Comparison of ENCODE assay signal across 12 cellular contexts in genomic region chr21:16678479-16678878, GRCh38.
"Had no signal": no experiment of that assay in that cellular context is flagged by ENCODE, and none has a peak within 500 bp of the region (broad histone marks: within the 10 kb centered on the region; RNA-seq: fewer than 3 reads in every experiment).

No MANE protein-coding gene starts in this region.

- H3K36me3 Mint-ChIP-seq: activated naive CD8-positive, alpha-beta T cell treated with anti-CD3 and anti-CD28 coated beads, Interleukin-2, amount 10 ng/mL, durations not matched to agents 7 days and 5 days had no signal

- H3K27ac Mint-ChIP-seq: activated CD4-positive, alpha-beta memory T cell treated with anti-CD3 and anti-CD28 coated beads, Interleukin-2, amount 10 ng/mL, durations not matched to agents 7 days and 5 days; activated naive CD8-positive, alpha-beta T cell treated with anti-CD3 and anti-CD28 coated beads, Interleukin-2, amount 10 ng/mL, durations not matched to agents 7 days and 5 days; activated T-cell treated with anti-CD3 and anti-CD28 coated beads, Interleukin-2, amount 50 U/mL, for 72 hours had no signal

- H3K9ac ChIP-seq: parathyroid adenoma had no signal

- ATAC-seq: activated T-cell treated with anti-CD3 and anti-CD28 coated beads, Interleukin-2, amount 50 U/mL, for 72 hours; heart right ventricle had no signal

- H3K79me2 ChIP-seq: parathyroid adenoma had no signal

- H3K27me3 Mint-ChIP-seq: activated CD4-positive, alpha-beta memory T cell treated with anti-CD3 and anti-CD28 coated beads, Interleukin-2, amount 10 ng/mL, durations not matched to agents 7 days and 5 days; activated naive CD8-positive, alpha-beta T cell treated with anti-CD3 and anti-CD28 coated beads, Interleukin-2, amount 10 ng/mL, durations not matched to agents 7 days and 5 days had no signal

- H2AFZ ChIP-seq: parathyroid adenoma had no signal

- H3K9me3 ChIP-seq: heart right ventricle, left ventricle myocardium inferior had no signal

- H3K4me3 Mint-ChIP-seq: activated CD4-positive, alpha-beta memory T cell treated with anti-CD3 and anti-CD28 coated beads, Interleukin-2, amount 10 ng/mL, durations not matched to agents 7 days and 5 days; activated naive CD8-positive, alpha-beta T cell treated with anti-CD3 and anti-CD28 coated beads, Interleukin-2, amount 10 ng/mL, durations not matched to agents 7 days and 5 days; activated T-cell treated with anti-CD3 and anti-CD28 coated beads, Interleukin-2, amount 50 U/mL, for 72 hours had no signal

- H3K27ac ChIP-seq: left ventricle myocardium inferior, parathyroid adenoma, VCaP had no signal

- H3K4me1 ChIP-seq: left ventricle myocardium inferior, parathyroid adenoma had no signal

- H3K27me3 ChIP-seq: heart right ventricle had no signal

- H3K4me3 ChIP-seq: heart right ventricle, left ventricle myocardium inferior had no signal

- H3K36me3 ChIP-seq: heart right ventricle, left ventricle myocardium inferior had no signal

- H3K4me1 Mint-ChIP-seq: activated CD4-positive, alpha-beta memory T cell treated with anti-CD3 and anti-CD28 coated beads, Interleukin-2, amount 10 ng/mL, durations not matched to agents 7 days and 5 days; activated naive CD8-positive, alpha-beta T cell treated with anti-CD3 and anti-CD28 coated beads, Interleukin-2, amount 10 ng/mL, durations not matched to agents 7 days and 5 days had no signal

- DNase-seq: activated CD4-positive, alpha-beta memory T cell treated with anti-CD3 and anti-CD28 coated beads, Interleukin-2, amount 10 ng/mL, durations not matched to agents 7 days and 5 days; activated gamma-delta T cell treated with Interleukin-2 at 50 U/mL for 16 hours; activated naive CD8-positive, alpha-beta T cell treated with anti-CD3 and anti-CD28 coated beads, Interleukin-2, amount 10 ng/mL, durations not matched to agents 7 days and 5 days; activated T-cell treated with anti-CD3 and anti-CD28 coated beads, Interleukin-2, amount 50 U/mL, for 72 hours; effector CD4-positive, alpha-beta T cell; heart right ventricle; islet precursor cell; left ventricle myocardium inferior; mesendoderm; T1000 had no signal
